ENCODE assay signal across 22 cellular contexts in the genomic region with DNA sequence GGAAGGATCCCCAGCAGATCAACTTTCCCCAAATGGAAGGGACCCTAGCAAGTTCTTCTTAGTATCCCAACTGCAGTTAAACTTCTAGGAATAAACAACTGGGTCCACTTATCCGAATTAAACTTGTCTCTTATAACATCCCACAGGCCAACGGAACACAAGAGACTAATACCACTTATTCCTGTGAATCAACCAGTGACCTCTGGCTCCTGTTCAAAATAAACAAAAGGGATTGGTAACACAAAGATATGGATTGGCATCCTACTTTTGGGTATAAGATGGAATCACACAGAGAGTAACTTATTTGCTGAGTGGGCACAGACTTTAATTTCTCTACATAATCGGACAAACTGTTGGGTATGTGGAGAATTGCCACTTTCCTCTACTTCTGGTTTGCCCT.
"Had no signal": no experiment of that assay in that cellular context is flagged by ENCODE, and none has a peak within 500 bp of the region (broad histone marks: within the 10 kb centered on the region; RNA-seq: fewer than 3 reads in every experiment).

No MANE protein-coding gene starts in this region.

- FAIRE-seq: HTR-8/SVneo had no signal

- H3K4me2 ChIP-seq: KMS-11, SK-N-SH had no signal

- ATAC-seq: T-cell had no signal

- H3K27ac ChIP-seq: HL-60, KMS-11, RWPE1 had no signal

- H3K9me3 ChIP-seq: SK-N-SH had no signal

- H3K9ac ChIP-seq: KMS-11, SK-N-SH had no signal

- DNase-seq: Kasumi-1, MV-4-11, NCI-H1048, NCI-H1105, NCI-H1417, NCI-H1436 treated with DMSO at 0.1 percent for 48 hours, NCI-H1694, NCI-H187 treated with DMSO at 0.1 percent for 48 hours, NCI-H2029 treated with DMSO at 0.1 percent for 48 hours, NCI-H2171 treated with DMSO at 0.1 percent for 48 hours, NCI-H345, NCI-H446 treated with DMSO at 0.1 percent for 48 hours, NCI-H510A treated with DMSO at 0.1 percent for 48 hours, NCI-H526, SHP77, SK-N-SH, SW 1271, T-cell had no signal
